8 cellular contexts compared by ENCODE assay signal in the genomic region with DNA sequence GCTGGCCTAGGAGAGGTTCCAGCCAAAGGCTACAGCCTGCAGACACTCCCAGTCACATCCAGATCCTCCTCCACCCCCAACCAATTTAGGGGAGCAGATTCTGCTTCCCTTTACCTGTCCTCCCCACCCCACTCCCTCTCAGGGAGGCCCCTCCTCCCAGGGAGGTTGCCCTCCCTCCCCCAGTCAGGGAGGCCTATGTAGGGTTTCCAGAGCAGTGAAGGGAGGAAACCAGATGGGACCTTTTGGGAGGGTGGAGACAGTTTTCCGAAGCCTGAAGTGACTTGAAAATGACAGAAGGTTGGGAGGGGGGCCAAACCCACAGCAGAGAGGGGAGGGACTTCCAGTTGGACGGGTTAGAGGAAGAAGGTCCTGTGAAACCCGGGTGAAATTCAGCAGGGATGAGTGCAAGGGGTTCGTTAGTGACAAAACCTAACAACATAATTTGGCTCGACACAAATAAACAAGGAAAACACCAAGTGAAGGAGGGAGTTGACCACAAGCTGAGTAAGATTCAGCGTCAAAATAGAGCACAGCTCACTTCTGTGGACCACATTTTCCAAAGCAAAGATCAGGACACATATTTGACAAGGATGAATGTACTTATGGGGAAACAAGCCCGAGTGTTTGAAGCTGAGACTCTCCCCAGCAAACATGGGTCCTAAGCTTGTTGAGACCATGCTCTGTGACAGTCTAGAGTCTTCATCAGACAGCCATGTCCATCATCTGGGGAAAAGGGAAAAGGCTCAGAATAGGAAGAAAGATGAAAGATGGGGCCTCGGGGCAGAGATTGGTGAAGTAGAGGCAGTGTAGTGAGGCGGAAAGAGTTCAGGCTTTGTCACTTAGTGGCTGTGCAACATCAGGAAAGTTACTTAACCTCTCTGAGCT. TPM values are rescaled to one million over a fixed set of nuclear protein-coding genes. Genes with fewer than 3 reads are reported as not detected.
DNase-seq lines count a peak whose midpoint lies in the region; ATAC-seq, FAIRE-seq and TF ChIP-seq lines count a peak whose summit lies in the region.

No MANE protein-coding gene starts in this region.

- DNase-seq in NCI-H446 treated with DMSO at 0.1 percent for 48 hours (lab: John Stamatoyannopoulos, UW) = peak; percentile 54
- DNase-seq in activated naive CD4-positive, alpha-beta T cell treated with Interleukin-2 at 50 U/mL for 16 hours = peak; percentile 38
- peak; percentile 70 for DNase-seq in Right ventricle myocardium superior
- DNase-seq in DMS153 (lab: John Stamatoyannopoulos, UW) = no peak
- no peak for DNase-seq in HTR-8/SVneo (ENCODE audit: insufficient read length, low spot score)

- H3K4me3 Mint-ChIP-seq in stimulated activated memory B cell treated with anti-CD40 and anti-IgM and Interleukin-4, amounts not matched to agents 10 μg/mL and 1 μg/mL and 100 μg/mL, for 72 hours = peak overlapping the region; percentile 95

- FAIRE-seq in HTR-8/SVneo (lab: Jason Lieb, UNC) = no peak

- POLR2A ChIA-PET in HEK293 (lab: Yijun Ruan, JAX) = interaction anchor here (1.5 to 4.9 kb wide), 3 partner anchors 12 to 57 kb away, joined by 5 to 31 read pairs (median 5); no protein-coding TSS in a partner anchor

- no peak for TF ChIP-seq CTCF in HEK293 (tag by site-specific recombination; IDR thresholded peaks at IDR 0.05)

- CTCF ChIA-PET in HEK293 (lab: Yijun Ruan, JAX) = interaction anchor here (1.2 to 8.5 kb wide), 8 partner anchors 9 to 136 kb away, joined by 3 to 161 read pairs (median 8); no protein-coding TSS in a partner anchor

- H3K27me3 Mint-ChIP-seq in stimulated activated memory B cell treated with anti-CD40 and anti-IgM and Interleukin-4, amounts not matched to agents 10 μg/mL and 1 μg/mL and 100 μg/mL, for 72 hours = no peaks in the 10 kb centered on the region

- intact Hi-C loops in Right ventricle myocardium superior (cut with DNase I) = loop anchor here (5.0 kb wide), 2 partner anchors 38 to 103 kb away; partner anchors contain the start of genes NCBP2L and TSC22D3

- peak overlapping the region; percentile 32 for H3K27ac ChIP-seq in HEK293 (ENCODE audit: extremely low read depth, low read depth, low read length)

- no peaks in the 10 kb centered on the region for H3K9me3 ChIP-seq in HEK293 (ENCODE audit: control insufficient read depth, insufficient read depth, low read depth, low read length)

- H3K4me3 ChIP-seq in GM08714 (ENCODE audit: low read length) (peak overlapping the region; percentile 85), HEK293 (ENCODE audit: low read depth, low read length) (no peak overlapping the region)

- H3K36me3 ChIP-seq in HEK293 (ENCODE audit: control insufficient read depth in 2 of 2, insufficient read depth in 1 of 2, low read length in 2 of 2) = no peaks in the 10 kb centered on the region

- H3K36me3 Mint-ChIP-seq in stimulated activated memory B cell treated with anti-CD40 and anti-IgM and Interleukin-4, amounts not matched to agents 10 μg/mL and 1 μg/mL and 100 μg/mL, for 72 hours = no peaks in the 10 kb centered on the region

- peak; percentile 44 for ATAC-seq in Right ventricle myocardium superior (ENCODE audit: poor library complexity)
- peak; percentile 32 for ATAC-seq in stimulated activated memory B cell treated with anti-CD40 and anti-IgM and Interleukin-4, amounts not matched to agents 10 μg/mL and 1 μg/mL and 100 μg/mL, for 72 hours

- H3K9me3 Mint-ChIP-seq in stimulated activated memory B cell treated with anti-CD40 and anti-IgM and Interleukin-4, amounts not matched to agents 10 μg/mL and 1 μg/mL and 100 μg/mL, for 72 hours = no peaks in the 10 kb centered on the region

- H3K4me1 Mint-ChIP-seq in stimulated activated memory B cell treated with anti-CD40 and anti-IgM and Interleukin-4, amounts not matched to agents 10 μg/mL and 1 μg/mL and 100 μg/mL, for 72 hours = peaks cover 60% of the 10 kb centered on the region

- H3K4me1 ChIP-seq in HEK293 (ENCODE audit: control insufficient read depth, insufficient read depth, low read length) = peaks cover 21% of the 10 kb centered on the region

- H3K27ac Mint-ChIP-seq in stimulated activated memory B cell treated with anti-CD40 and anti-IgM and Interleukin-4, amounts not matched to agents 10 μg/mL and 1 μg/mL and 100 μg/mL, for 72 hours = peak overlapping the region; percentile 97

TF ChIP-seq in HEK293, 187 proteins besides CTCF, POLR2A, EP300 and RAD21 (continues in another document):
- TF ChIP-seq, protein P1, sequence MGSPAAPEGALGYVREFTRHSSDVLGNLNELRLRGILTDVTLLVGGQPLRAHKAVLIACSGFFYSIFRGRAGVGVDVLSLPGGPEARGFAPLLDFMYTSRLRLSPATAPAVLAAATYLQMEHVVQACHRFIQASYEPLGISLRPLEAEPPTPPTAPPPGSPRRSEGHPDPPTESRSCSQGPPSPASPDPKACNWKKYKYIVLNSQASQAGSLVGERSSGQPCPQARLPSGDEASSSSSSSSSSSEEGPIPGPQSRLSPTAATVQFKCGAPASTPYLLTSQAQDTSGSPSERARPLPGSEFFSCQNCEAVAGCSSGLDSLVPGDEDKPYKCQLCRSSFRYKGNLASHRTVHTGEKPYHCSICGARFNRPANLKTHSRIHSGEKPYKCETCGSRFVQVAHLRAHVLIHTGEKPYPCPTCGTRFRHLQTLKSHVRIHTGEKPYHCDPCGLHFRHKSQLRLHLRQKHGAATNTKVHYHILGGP (tag by site-specific recombination; IDR thresholded peaks at IDR 0.05) = no peak
- TF ChIP-seq, protein P2, sequence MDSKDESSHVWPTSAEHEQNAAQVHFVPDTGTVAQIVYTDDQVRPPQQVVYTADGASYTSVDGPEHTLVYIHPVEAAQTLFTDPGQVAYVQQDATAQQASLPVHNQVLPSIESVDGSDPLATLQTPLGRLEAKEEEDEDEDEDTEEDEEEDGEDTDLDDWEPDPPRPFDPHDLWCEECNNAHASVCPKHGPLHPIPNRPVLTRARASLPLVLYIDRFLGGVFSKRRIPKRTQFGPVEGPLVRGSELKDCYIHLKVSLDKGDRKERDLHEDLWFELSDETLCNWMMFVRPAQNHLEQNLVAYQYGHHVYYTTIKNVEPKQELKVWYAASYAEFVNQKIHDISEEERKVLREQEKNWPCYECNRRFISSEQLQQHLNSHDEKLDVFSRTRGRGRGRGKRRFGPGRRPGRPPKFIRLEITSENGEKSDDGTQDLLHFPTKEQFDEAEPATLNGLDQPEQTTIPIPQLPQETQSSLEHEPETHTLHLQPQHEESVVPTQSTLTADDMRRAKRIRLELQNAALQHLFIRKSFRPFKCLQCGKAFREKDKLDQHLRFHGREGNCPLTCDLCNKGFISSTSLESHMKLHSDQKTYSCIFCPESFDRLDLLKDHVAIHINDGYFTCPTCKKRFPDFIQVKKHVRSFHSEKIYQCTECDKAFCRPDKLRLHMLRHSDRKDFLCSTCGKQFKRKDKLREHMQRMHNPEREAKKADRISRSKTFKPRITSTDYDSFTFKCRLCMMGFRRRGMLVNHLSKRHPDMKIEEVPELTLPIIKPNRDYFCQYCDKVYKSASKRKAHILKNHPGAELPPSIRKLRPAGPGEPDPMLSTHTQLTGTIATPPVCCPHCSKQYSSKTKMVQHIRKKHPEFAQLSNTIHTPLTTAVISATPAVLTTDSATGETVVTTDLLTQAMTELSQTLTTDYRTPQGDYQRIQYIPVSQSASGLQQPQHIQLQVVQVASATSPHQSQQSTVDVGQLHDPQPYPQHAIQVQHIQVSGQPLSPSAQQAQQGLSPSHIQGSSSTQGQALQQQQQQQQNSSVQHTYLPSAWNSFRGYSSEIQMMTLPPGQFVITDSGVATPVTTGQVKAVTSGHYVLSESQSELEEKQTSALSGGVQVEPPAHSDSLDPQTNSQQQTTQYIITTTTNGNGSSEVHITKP (tag by site-specific recombination; IDR thresholded peaks at IDR 0.05) = peak; percentile 58; the same call in 1 of the 2 replicates
- TF ChIP-seq ZNF768 (tag by site-specific recombination; IDR thresholded peaks at IDR 0.05) = peak; percentile 95; the same call in 1 of the 2 replicates
- TF ChIP-seq IKZF3 (tag by site-specific recombination; IDR thresholded peaks at IDR 0.05) = peak; percentile 50; the same call in 1 of the 2 replicates
- no peak for TF ChIP-seq PATZ1 (tag by site-specific recombination; IDR thresholded peaks at IDR 0.05)
- no peak for TF ChIP-seq ZNF664 (tag by site-specific recombination; IDR thresholded peaks at IDR 0.05)
- 0 out of 2 replicates have a peak, but pooled peaks have one; percentile 45 for TF ChIP-seq ZNF580 (tag by site-specific recombination; IDR thresholded peaks at IDR 0.05)
- peak; percentile 94 for TF ChIP-seq WT1 (tag by site-specific recombination; IDR thresholded peaks at IDR 0.05)
- TF ChIP-seq SP2 (tag by site-specific recombination; IDR thresholded peaks at IDR 0.05) = peak; percentile 74

RNA-seq across cellular contexts. Expression of gene PRPS1, which starts 46.4 kb away (rescaled TPM):
- total RNA-seq in Right ventricle myocardium superior = 20.7 TPM

Comparison
In these comparisons a context has a peak if more than half of its experiments do, and no peak if none do; other contexts are left out.
1. DNase-seq: peak in NCI-H446 treated with DMSO at 0.1 percent for 48 hours (single experiment), activated naive CD4-positive, alpha-beta T cell treated with Interleukin-2 at 50 U/mL for 16 hours (single experiment) and Right ventricle myocardium superior (single experiment); none in DMS153 (single experiment) and HTR-8/SVneo (single experiment).